ENCODE assay signal across 8 cellular contexts in genomic region chr1:31714442-31715096, GRCh38. TPM values are rescaled to one million over a fixed set of nuclear protein-coding genes. Genes with fewer than 3 reads are reported as not detected.
A peak's percentile ranks its signal among the peaks of the same experiment; 100 is the strongest.
DNase-seq lines count a peak whose midpoint lies in the region; ATAC-seq and TF ChIP-seq lines count a peak whose summit lies in the region.

No MANE protein-coding gene starts in this region.

- TF ChIP-seq CTCF in esophagus muscularis mucosa (IDR thresholded peaks at IDR 0.05) (peak; percentile 36 to 42 (median 36)), type B pancreatic cell (conservative IDR thresholded peaks at IDR 0.05) (peak; percentile 54)

- no peaks in the 10 kb centered on the region for H3K9me3 Mint-ChIP-seq in type B pancreatic cell

- TF ChIP-seq POLR2A in esophagus muscularis mucosa (IDR thresholded peaks at IDR 0.05; ENCODE audit: low read depth): no peak

- H3K9me3 ChIP-seq in esophagus muscularis mucosa: no peaks in the 10 kb centered on the region

- WGBS in esophagus muscularis mucosa: 8% methylated on average over 2 of the region's 39 CpGs

- H3K4me3 Mint-ChIP-seq in type B pancreatic cell: peak overlapping the region; percentile 80

- TF ChIP-seq RAD21 in Ishikawa (IDR thresholded peaks at IDR 0.05; ENCODE audit: low read depth): peak; percentile 11; the same call in 1 of the 2 replicates

- H3K4me1 Mint-ChIP-seq in type B pancreatic cell (ENCODE audit: unreplicated experiment): peaks cover 30% of the 10 kb centered on the region

- H3K27ac Mint-ChIP-seq in type B pancreatic cell: no peak overlapping the region

- H3K27ac ChIP-seq in esophagus muscularis mucosa (replicated peaks in 1 of 4): peak overlapping the region; percentile 96 to 97 (median 96)

- peaks cover 35 to 57% (median 52%) of the 10 kb centered on the region in 4 donors for H3K4me1 ChIP-seq in esophagus muscularis mucosa

- peaks cover 43% of the 10 kb centered on the region for H3K27me3 Mint-ChIP-seq in type B pancreatic cell

- peak overlapping the region; percentile 55 to 61 (median 56) for H3K4me3 ChIP-seq in esophagus muscularis mucosa

- peak in 9 of 14 donors; percentile 25 to 74 (median 46) for DNase-seq in C1 segment of cervical spinal cord (lab: John Stamatoyannopoulos, UW)
- DNase-seq in activated CD4-positive, alpha-beta T cell treated with anti-CD3 and anti-CD28 coated beads, Interleukin-2, amount 50 U/mL, for 1 hour: peak; percentile 15
- peak; percentile 95 for DNase-seq in esophagus muscularis mucosa (ENCODE audit: extremely low spot score)
- peak; percentile 15 for DNase-seq in midbrain (lab: John Stamatoyannopoulos, UW)
- no peak for DNase-seq in type B pancreatic cell (ENCODE audit: extremely low spot score, unreplicated experiment)
- DNase-seq in NCI-H1436 (lab: John Stamatoyannopoulos, UW): no peak

- H3K36me3 ChIP-seq in esophagus muscularis mucosa: no peaks in the 10 kb centered on the region

- no peak for ATAC-seq in HG03280 (IDR thresholded peaks at IDR 0.05; ENCODE audit: unreplicated experiment)

- no peak for TF ChIP-seq EP300 in Ishikawa (IDR thresholded peaks at IDR 0.05; ENCODE audit: borderline replicate concordance)
- TF ChIP-seq EP300 in esophagus muscularis mucosa (IDR thresholded peaks at IDR 0.05): no peak

- H3K27me3 ChIP-seq in esophagus muscularis mucosa: no peaks in the 10 kb centered on the region

- no peaks in the 10 kb centered on the region for H3K36me3 Mint-ChIP-seq in type B pancreatic cell

- intact Hi-C loops in esophagus muscularis mucosa (cut with DNase I): loop anchor here (2.0 to 10.0 kb wide), 2 partner anchors 50 to 70 kb away; no protein-coding TSS in a partner anchor

TF ChIP-seq in Ishikawa, 13 proteins besides CTCF, POLR2A, EP300 and RAD21:
- TF ChIP-seq NFIC (IDR thresholded peaks at IDR 0.05): no peak
- TF ChIP-seq TCF12 (IDR thresholded peaks at IDR 0.05; ENCODE audit: low read depth): no peak
- TF ChIP-seq YY1 (IDR thresholded peaks at IDR 0.05; ENCODE audit: low read depth): no peak
- TF ChIP-seq, protein P1, sequence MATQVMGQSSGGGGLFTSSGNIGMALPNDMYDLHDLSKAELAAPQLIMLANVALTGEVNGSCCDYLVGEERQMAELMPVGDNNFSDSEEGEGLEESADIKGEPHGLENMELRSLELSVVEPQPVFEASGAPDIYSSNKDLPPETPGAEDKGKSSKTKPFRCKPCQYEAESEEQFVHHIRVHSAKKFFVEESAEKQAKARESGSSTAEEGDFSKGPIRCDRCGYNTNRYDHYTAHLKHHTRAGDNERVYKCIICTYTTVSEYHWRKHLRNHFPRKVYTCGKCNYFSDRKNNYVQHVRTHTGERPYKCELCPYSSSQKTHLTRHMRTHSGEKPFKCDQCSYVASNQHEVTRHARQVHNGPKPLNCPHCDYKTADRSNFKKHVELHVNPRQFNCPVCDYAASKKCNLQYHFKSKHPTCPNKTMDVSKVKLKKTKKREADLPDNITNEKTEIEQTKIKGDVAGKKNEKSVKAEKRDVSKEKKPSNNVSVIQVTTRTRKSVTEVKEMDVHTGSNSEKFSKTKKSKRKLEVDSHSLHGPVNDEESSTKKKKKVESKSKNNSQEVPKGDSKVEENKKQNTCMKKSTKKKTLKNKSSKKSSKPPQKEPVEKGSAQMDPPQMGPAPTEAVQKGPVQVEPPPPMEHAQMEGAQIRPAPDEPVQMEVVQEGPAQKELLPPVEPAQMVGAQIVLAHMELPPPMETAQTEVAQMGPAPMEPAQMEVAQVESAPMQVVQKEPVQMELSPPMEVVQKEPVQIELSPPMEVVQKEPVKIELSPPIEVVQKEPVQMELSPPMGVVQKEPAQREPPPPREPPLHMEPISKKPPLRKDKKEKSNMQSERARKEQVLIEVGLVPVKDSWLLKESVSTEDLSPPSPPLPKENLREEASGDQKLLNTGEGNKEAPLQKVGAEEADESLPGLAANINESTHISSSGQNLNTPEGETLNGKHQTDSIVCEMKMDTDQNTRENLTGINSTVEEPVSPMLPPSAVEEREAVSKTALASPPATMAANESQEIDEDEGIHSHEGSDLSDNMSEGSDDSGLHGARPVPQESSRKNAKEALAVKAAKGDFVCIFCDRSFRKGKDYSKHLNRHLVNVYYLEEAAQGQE (IDR thresholded peaks at IDR 0.05; ENCODE audit: low read depth): no peak
- TF ChIP-seq, protein P2, sequence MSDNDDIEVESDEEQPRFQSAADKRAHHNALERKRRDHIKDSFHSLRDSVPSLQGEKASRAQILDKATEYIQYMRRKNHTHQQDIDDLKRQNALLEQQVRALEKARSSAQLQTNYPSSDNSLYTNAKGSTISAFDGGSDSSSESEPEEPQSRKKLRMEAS (IDR thresholded peaks at IDR 0.05): no peak
- TF ChIP-seq TEAD4 (IDR thresholded peaks at IDR 0.05): no peak
- 0 out of 2 replicates have a peak, but pooled peaks have one; percentile 11 for TF ChIP-seq ZBTB7A (IDR thresholded peaks at IDR 0.05; ENCODE audit: low read depth)

RNA-seq across cellular contexts. Expression of gene COL16A1, which starts 10.8 kb away (rescaled TPM):
- total RNA-seq in esophagus muscularis mucosa (10 to 100 TPM; 35.1 to 62.7 (median 47.6) TPM), type B pancreatic cell (ENCODE audit: low replicate concordance) (4.6 and 53.5 TPM in 2 replicates)

RNA-seq across cellular contexts. Expression of gene ADGRB2, which starts 49.6 kb away (rescaled TPM):
- total RNA-seq in esophagus muscularis mucosa (1 to 10 TPM in 2 of 4 donors, under 1 TPM in 2; 0.83 to 4.2 (median 2.1) TPM), type B pancreatic cell (ENCODE audit: low replicate concordance) (3.2 and 14.2 TPM in 2 replicates)

Comparison
In these comparisons a context has a peak if more than half of its experiments do, and no peak if none do; other contexts are left out.
1. DNase-seq: peak in C1 segment of cervical spinal cord (9 of 14), activated CD4-positive, alpha-beta T cell treated with anti-CD3 and anti-CD28 coated beads, Interleukin-2, amount 50 U/mL, for 1 hour (single experiment), esophagus muscularis mucosa (single experiment) and midbrain (single experiment); none in type B pancreatic cell (single experiment) and NCI-H1436 (single experiment).